In genomic region chr5:28305891-28306290, GRCh38 we compare ENCODE assay signal across 32 cellular contexts.
"Had no signal": no experiment of that assay in that cellular context is flagged by ENCODE, and none has a peak within 500 bp of the region (broad histone marks: within the 10 kb centered on the region; RNA-seq: fewer than 3 reads in every experiment).

No MANE protein-coding gene starts in this region.

- H3K4me1 ChIP-seq: adrenal gland, breast epithelium, esophagus squamous epithelium, gastroesophageal sphincter had no signal

- H3K27ac ChIP-seq: adrenal gland, breast epithelium, cardiac muscle cell, coronary artery, dorsolateral prefrontal cortex, esophagus squamous epithelium, gastroesophageal sphincter, WERI-Rb-1 had no signal

- H3K4me3 ChIP-seq: adrenal gland, breast epithelium, cardiac muscle cell, coronary artery, dorsolateral prefrontal cortex, esophagus squamous epithelium, gastroesophageal sphincter had no signal

- DNase-seq: activated B cell treated with CpG ODN at 0.5 μM for 24 hours; activated CD4-positive, alpha-beta T cell treated with anti-CD3 and anti-CD28 coated beads for 48 hours; activated CD4-positive, alpha-beta T cell treated with anti-CD3 and anti-CD28 coated beads, Interleukin-2, amount 50 U/mL, for 1 hour; activated CD4-positive, alpha-beta T cell treated with anti-CD3 and anti-CD28 coated beads, Interleukin-2, amount 50 U/mL, for 48 hours; activated CD8-positive, alpha-beta memory T cell treated with anti-CD3 and anti-CD28 coated beads for 24 hours; activated CD8-positive, alpha-beta T cell treated with anti-CD3 and anti-CD28 coated beads for 36 hours; activated effector memory CD4-positive, alpha-beta T cell treated with Interleukin-2 at 50 U/mL for 16 hours; activated gamma-delta T cell treated with Interleukin-2 at 50 U/mL for 16 hours; activated naive CD4-positive, alpha-beta T cell treated with anti-CD3 and anti-CD28 coated beads, Interleukin-2, amount 50 U/mL, for 16 hours; activated naive CD4-positive, alpha-beta T cell treated with Interleukin-2 at 50 U/mL for 16 hours; activated T-cell treated with anti-CD3 and anti-CD28 coated beads, Interleukin-2, amount 50 U/mL, for 4 hours; adrenal gland; amygdala; aorta; central memory CD4-positive, alpha-beta T cell; cerebellar nuclear complex; dorsolateral prefrontal cortex; effector memory CD4-positive, alpha-beta T cell; endodermal cell; erythroblast; esophagus squamous epithelium; foreskin melanocyte; hippocampal formation; T-cell; T1000; WERI-Rb-1 had no signal

- ATAC-seq: activated CD4-positive, CD25-positive, alpha-beta regulatory T cell treated with anti-CD3 and anti-CD28 coated beads, Interleukin-2, amount 50 U/mL, for 24 hours; activated CD8-positive, alpha-beta T cell treated with anti-CD3 and anti-CD28 coated beads for 36 hours; activated T-cell treated with anti-CD3 and anti-CD28 coated beads, Interleukin-2, amount 50 U/mL, for 4 hours; activated T-helper 17 cell treated with anti-CD3 and anti-CD28 coated beads, Interleukin-2, amount 50 U/mL, for 72 hours; gastroesophageal sphincter; T-cell had no signal

- H3K27me3 ChIP-seq: adrenal gland, breast epithelium, cardiac muscle cell, dorsolateral prefrontal cortex, esophagus squamous epithelium, gastroesophageal sphincter had no signal

- H3K36me3 ChIP-seq: adrenal gland, breast epithelium, cardiac muscle cell, esophagus squamous epithelium, gastroesophageal sphincter, WERI-Rb-1 had no signal
